ENCODE assay signal across 8 cellular contexts in genomic region chr18:32048507-32049091, GRCh38. TPM values are rescaled to one million over a fixed set of nuclear protein-coding genes. Genes with fewer than 3 reads are reported as not detected.
DNase-seq lines count a peak whose midpoint lies in the region; ATAC-seq and TF ChIP-seq lines count a peak whose summit lies in the region.

No MANE protein-coding gene starts in this region.

- H3K9me3 ChIP-seq in CD4-positive, alpha-beta T cell (ENCODE audit: control insufficient read depth, low read length) = no peaks in the 10 kb centered on the region
- H3K9me3 ChIP-seq in body of pancreas (no peaks in the 10 kb centered on the region), muscle layer of duodenum (ENCODE audit: control insufficient read depth in 1 of 2, low read length in 2 of 2) (no peaks in the 10 kb centered on the region)

- peaks cover 50% of the 10 kb centered on the region for H3K4me1 Mint-ChIP-seq in CD4-positive, alpha-beta T cell (ENCODE audit: low read depth)

- 65 to 75% methylated on average over 2 to 4 of the region's 4 CpGs for WGBS in body of pancreas, 2 donors

- H3K36me3 Mint-ChIP-seq in CD4-positive, alpha-beta T cell (ENCODE audit: low read depth) = peaks cover 88% of the 10 kb centered on the region

- H3K36me3 ChIP-seq in body of pancreas (replicated peaks in 1 of 2; ENCODE audit: insufficient read depth in 1 of 2, low read depth in 2 of 2) (no peaks in the 10 kb centered on the region), muscle layer of duodenum (ENCODE audit: control insufficient read depth in 1 of 2, insufficient read depth in 2 of 2, low read length in 2 of 2) (no peaks in the 10 kb centered on the region)

- ATAC-seq in CD4-positive, alpha-beta T cell (ENCODE audit: poor library complexity) = peak; percentile 27
- ATAC-seq in GM19395 (IDR thresholded peaks at IDR 0.05; ENCODE audit: unreplicated experiment) (peak; percentile 60), body of pancreas (peak; percentile 27), GM19324 (IDR thresholded peaks at IDR 0.05; ENCODE audit: low FRiP score, unreplicated experiment) (no peak)

- H3K4me1 ChIP-seq in body of pancreas (no peaks in the 10 kb centered on the region), muscle layer of duodenum (ENCODE audit: control insufficient read depth in 1 of 2, insufficient read depth in 2 of 2, low read length in 2 of 2) (peaks cover 0 to 3% of the 10 kb centered on the region in 2 donors)

- no peaks in the 10 kb centered on the region for H3K27me3 Mint-ChIP-seq in CD4-positive, alpha-beta T cell

- POLR2A ChIA-PET in CD4-positive, alpha-beta T cell (lab: Charles Lee) = interaction anchor here (1.0 to 3.3 kb wide), 3 partner anchors 30 to 107 kb away, joined by 3 to 31 read pairs (median 3); partner anchors contain the start of gene RNF125

- peak overlapping the region; percentile 11 for H3K4me3 Mint-ChIP-seq in CD4-positive, alpha-beta T cell

- intact Hi-C loops in CD4-positive, alpha-beta T cell (cut with DNase I, micrococcal nuclease) = loop anchor here in 1 of 2 experiments (5.0 kb wide), 1 partner anchor 44 kb away; the partner anchor contains the start of gene RNF138
- intact Hi-C loops in body of pancreas (cut with DNase I) = no loop called here

- H3K4me3 ChIP-seq in body of pancreas = no peak overlapping the region
- no peak overlapping the region for H3K4me3 ChIP-seq in muscle layer of duodenum (ENCODE audit: low read depth in 1 of 2, low read length in 2 of 2)

- H3K27me3 ChIP-seq in CD4-positive, alpha-beta T cell (ENCODE audit: control insufficient read depth, insufficient read depth, low read length) = no peaks in the 10 kb centered on the region
- H3K27me3 ChIP-seq in body of pancreas (no peaks in the 10 kb centered on the region), muscle layer of duodenum (ENCODE audit: low read depth, low read length) (no peaks in the 10 kb centered on the region)

- no peak for TF ChIP-seq CTCF in CD4-positive, alpha-beta T cell (IDR thresholded peaks at IDR 0.05)
- TF ChIP-seq CTCF in body of pancreas (IDR thresholded peaks at IDR 0.05) = no peak

- CTCF ChIA-PET in CD4-positive, alpha-beta T cell (lab: Charles Lee) = interaction anchor here (1.1 kb wide), 1 partner anchor 72 kb away, joined by 3 read pairs; no protein-coding TSS in a partner anchor

- H3K9me3 Mint-ChIP-seq in CD4-positive, alpha-beta T cell = no peaks in the 10 kb centered on the region

- peak overlapping the region; percentile 75 for H3K27ac Mint-ChIP-seq in CD4-positive, alpha-beta T cell

- no peak overlapping the region for H3K27ac ChIP-seq in CD4-positive, alpha-beta T cell (ENCODE audit: low read depth, low read length)
- H3K27ac ChIP-seq in body of pancreas (peak overlapping the region in 1 of 4 donors; percentile 59), muscle layer of duodenum (ENCODE audit: low read length) (peak overlapping the region; percentile 76)

- no peak for TF ChIP-seq POLR2A in body of pancreas (IDR thresholded peaks at IDR 0.05)

- DNase-seq in CD4-positive, alpha-beta T cell = no peak
- peak; percentile 3 for DNase-seq in HT1080 (ENCODE audit: low read depth)
- peak in 3 of 4 donors; percentile 11 to 56 (median 21) for DNase-seq in body of pancreas
- no peak for DNase-seq in DMS114 treated with DMSO at 0.1 percent for 48 hours (lab: John Stamatoyannopoulos, UW; ENCODE audit: unreplicated experiment)
- DNase-seq in effector CD8-positive, alpha-beta T cell (lab: John Stamatoyannopoulos, UW) = no peak

RNA-seq across cellular contexts. Expression of gene RNF125, which starts 30.0 kb away (rescaled TPM):
- 100 to 1,000 TPM; 107 to 112 TPM for total RNA-seq in CD4-positive, alpha-beta T cell
- total RNA-seq in HT1080 (2014; rRNA removed; shearing (Covaris generic)) = 2.1 and 2.3 TPM in 2 replicates
- 3.6 and 4.4 TPM in 2 replicates for polyA plus RNA-seq in HT1080 (2015; cell fraction: cytosol; rRNA removed)
- 2.1 and 2.5 TPM in 2 replicates for polyA plus RNA-seq in HT1080 (2015; cell fraction: nucleus; rRNA removed)
- 1 to 10 TPM; 2.6 to 4.9 TPM for total RNA-seq in body of pancreas

RNA-seq across cellular contexts. Expression of gene RNF138, which starts 43.1 kb away (rescaled TPM):
- 100 to 1,000 TPM; 177 to 184 TPM for total RNA-seq in CD4-positive, alpha-beta T cell
- total RNA-seq in HT1080 (2014; rRNA removed; shearing (Covaris generic)) = 52.9 and 66.3 TPM in 2 replicates
- 57.4 and 68.4 TPM in 2 replicates for polyA plus RNA-seq in HT1080 (2015; cell fraction: cytosol; rRNA removed)
- polyA plus RNA-seq in HT1080 (2015; cell fraction: nucleus; rRNA removed) = 44.5 and 63.1 TPM in 2 replicates
- total RNA-seq in body of pancreas = 10 to 100 TPM in 1 of 2 donors, 1 to 10 TPM in 1; 5.3 to 10.4 TPM

Comparison
In these comparisons a context has a peak if more than half of its experiments do, and no peak if none do; other contexts are left out.
1. DNase-seq: peak in HT1080 (single experiment) and body of pancreas (3 of 4); none in CD4-positive, alpha-beta T cell (0 of 10), DMS114 treated with DMSO at 0.1 percent for 48 hours (single experiment) and effector CD8-positive, alpha-beta T cell (single experiment).
2. RNA of gene RNF125, which starts 30.0 kb away (total RNA-seq): 107 to 112 TPM in CD4-positive, alpha-beta T cell; 2.6 to 4.9 TPM in body of pancreas and 2.1 to 2.3 TPM in HT1080; every median in the first group is over 10 times any median in the second.